In the genomic region with DNA sequence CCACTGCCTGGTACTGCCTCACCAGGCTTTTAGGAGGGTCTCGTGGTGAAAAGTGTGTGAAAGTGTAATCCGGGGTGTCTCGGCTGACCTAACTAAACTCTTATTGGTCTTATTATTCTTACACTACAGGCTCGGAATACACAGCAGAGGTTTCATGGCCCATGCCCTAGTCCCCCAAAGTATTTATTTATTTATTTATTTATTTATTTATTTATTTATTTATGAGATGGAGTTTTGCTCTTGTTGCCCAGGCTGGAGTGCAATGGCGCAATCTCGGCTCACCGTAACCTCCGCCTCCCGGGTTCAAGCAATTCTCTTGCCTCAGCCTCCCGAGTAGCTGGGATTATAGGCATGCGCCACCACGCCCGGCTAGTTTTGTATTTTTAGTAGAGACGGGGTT, we compare ENCODE assay signal across 10 cellular contexts. TPM values are rescaled to one million over a fixed set of nuclear protein-coding genes. Genes with fewer than 3 reads are reported as not detected.
"Had no signal": no experiment of that assay in that cellular context is flagged by ENCODE, and none has a peak within 500 bp of the region (broad histone marks: within the 10 kb centered on the region; RNA-seq: fewer than 3 reads in every experiment).

No MANE protein-coding gene starts in this region.

RNA-seq across cellular contexts. Expression of a gene that starts 59.4 kb away (rescaled TPM):
- total RNA-seq: activated B cell treated with CpG ODN at 0.5 μM for 24 hours; activated CD4-positive, alpha-beta memory T cell treated with anti-CD3 and anti-CD28 coated beads, Interleukin-2, amount 10 ng/mL, durations not matched to agents 7 days and 5 days; activated CD4-positive, alpha-beta T cell treated with anti-CD3 and anti-CD28 coated beads, Interleukin-2, amount 10 ng/mL, durations not matched to agents 24 days and 14 days; activated CD4-positive, alpha-beta T cell treated with anti-CD3 and anti-CD28 coated beads, Interleukin-2, amount 10 ng/mL, durations not matched to agents 7 days and 5 days; activated CD8-positive, alpha-beta memory T cell treated with anti-CD3 and anti-CD28 coated beads for 36 hours; activated CD8-positive, alpha-beta memory T cell treated with anti-CD3 and anti-CD28 coated beads, Interleukin-2, amount 10 ng/mL, durations not matched to agents 7 days and 5 days; activated CD8-positive, alpha-beta T cell treated with anti-CD3 and anti-CD28 coated beads for 36 hours; activated CD8-positive, alpha-beta T cell treated with anti-CD3 and anti-CD28 coated beads, Interleukin-2, amount 10 ng/mL, durations not matched to agents 7 days and 5 days; T-helper 1 cell treated with Interleukin-12 subunit alpha and Interleukin-12 subunit beta and Interleukin-4 antibody, amounts not matched to agents 30 ng/mL and 1 ng/mL, for 36 hours; T-helper 2 cell treated with Interferon-gamma antibody and Interleukin-4, amounts not matched to agents 100 ng/mL and 5 ng/mL, for 36 hours had no signal
